ENCODE assay signal across 1 cellular context in genomic region chr12:49244161-49244560, GRCh38.
TF ChIP-seq lines count a peak whose summit lies in the region.

No MANE protein-coding gene starts in this region.

TF ChIP-seq in SK-N-SH, 30 proteins besides CTCF, POLR2A, EP300 and RAD21 (continued from another document):
- TF ChIP-seq FOXM1 (IDR thresholded peaks at IDR 0.05; ENCODE audit: low read depth), result no peak
- no peak for TF ChIP-seq GABPA (IDR thresholded peaks at IDR 0.05; ENCODE audit: low read depth)
- TF ChIP-seq JUND (IDR thresholded peaks at IDR 0.05), result no peak
- TF ChIP-seq NFIC (IDR thresholded peaks at IDR 0.05; ENCODE audit: borderline replicate concordance), result no peak
- no peak for TF ChIP-seq ELF1 (IDR thresholded peaks at IDR 0.05)
- no peak for TF ChIP-seq MAX (IDR thresholded peaks at IDR 0.05; ENCODE audit: low read depth)
- TF ChIP-seq FOSL2 (IDR thresholded peaks at IDR 0.05; ENCODE audit: borderline replicate concordance, low read depth), result no peak
- TF ChIP-seq RCOR1 (IDR thresholded peaks at IDR 0.05; ENCODE audit: low read length), result no peak
- no peak for TF ChIP-seq RFX5 (IDR thresholded peaks at IDR 0.05; ENCODE audit: low read length)
- no peak for TF ChIP-seq MXI1 (IDR thresholded peaks at IDR 0.05; ENCODE audit: low read depth, low read length)
- TF ChIP-seq SIN3A (IDR thresholded peaks at IDR 0.05; ENCODE audit: borderline replicate concordance, low read depth, low read length), result no peak
- TF ChIP-seq YY1 (IDR thresholded peaks at IDR 0.05; ENCODE audit: low read depth), result 0 out of 2 replicates have a peak, but pooled peaks have one; percentile 64
- no peak for TF ChIP-seq POLR2AphosphoS5 (IDR thresholded peaks at IDR 0.05; ENCODE audit: low read depth, low read length)
- no peak for TF ChIP-seq SMC3 (IDR thresholded peaks at IDR 0.05; ENCODE audit: low read depth, low read length)
- TF ChIP-seq TAF1 (IDR thresholded peaks at IDR 0.05; ENCODE audit: borderline replicate concordance, low read depth, low read length), result no peak
- TF ChIP-seq TEAD4 (IDR thresholded peaks at IDR 0.05; ENCODE audit: borderline replicate concordance, insufficient read depth), result 0 out of 2 replicates have a peak, but pooled peaks have one; percentile 42
